Comparison of ENCODE assay signal across 8 cellular contexts in genomic region chr12:116818341-116818856, GRCh38.
DNase-seq lines count a peak whose midpoint lies in the region; ATAC-seq and TF ChIP-seq lines count a peak whose summit lies in the region.

No MANE protein-coding gene starts in this region.

- H3K27me3 ChIP-seq in OCI-LY3 (ENCODE audit: low read depth, low read length) (no peaks in the 10 kb centered on the region), iPS-15b (ENCODE audit: control insufficient read depth, insufficient read depth, low read length) (no peaks in the 10 kb centered on the region)

- peak overlapping the region; percentile 83 for H3K9ac ChIP-seq in OCI-LY3 (ENCODE audit: low read length)
- peak overlapping the region; percentile 95 for H3K9ac ChIP-seq in iPS-15b (ENCODE audit: low read depth, low read length)

- no peak overlapping the region for H3K27ac ChIP-seq in OCI-LY3 (ENCODE audit: low read length)
- peak overlapping the region in 17 of 21 experiments; percentile 77 to 95 (median 87) for H3K27ac ChIP-seq in skin epidermis

- DNase-seq in AG08395 (ENCODE audit: low spot score) (peak; percentile 14), astrocyte of the spinal cord (ENCODE audit: low read depth, low spot score) (no peak), HuH-7.5 (ENCODE audit: low spot score) (no peak)

- no peaks in the 10 kb centered on the region for H3K79me2 ChIP-seq in OCI-LY3 (ENCODE audit: low read length)

- H3K9me3 ChIP-seq in OCI-LY3 (ENCODE audit: insufficient read depth, low read length) = no peaks in the 10 kb centered on the region
- no peaks in the 10 kb centered on the region for H3K9me3 ChIP-seq in iPS-15b (ENCODE audit: control insufficient read depth, insufficient read depth, low read length)

- TF ChIP-seq CTCF in OCI-LY3 (IDR thresholded peaks at IDR 0.05; ENCODE audit: low read depth, low read length) = no peak
- TF ChIP-seq CTCF in astrocyte of the spinal cord (IDR thresholded peaks at IDR 0.05; ENCODE audit: low read depth, low read length) = no peak

- H4K20me1 ChIP-seq in OCI-LY3 (ENCODE audit: insufficient read depth, low read length) = no peaks in the 10 kb centered on the region

- H3K4me1 ChIP-seq in OCI-LY3 (ENCODE audit: low read length) (peaks cover 9% of the 10 kb centered on the region), iPS-15b (ENCODE audit: control insufficient read depth, insufficient read depth, low read length) (no peaks in the 10 kb centered on the region)

- H3K36me3 ChIP-seq in OCI-LY3 (replicated peaks; ENCODE audit: low read depth, low read length) = no peaks in the 10 kb centered on the region
- no peaks in the 10 kb centered on the region for H3K36me3 ChIP-seq in iPS-15b (ENCODE audit: control insufficient read depth, insufficient read depth, low read length)

- ATAC-seq in GM19043 (IDR thresholded peaks at IDR 0.05; ENCODE audit: low read depth, unreplicated experiment) = peak; percentile 14
- ATAC-seq in GM19035 (IDR thresholded peaks at IDR 0.05; ENCODE audit: unreplicated experiment) = no peak

- peak overlapping the region; percentile 98 for H3K4me2 ChIP-seq in OCI-LY3 (ENCODE audit: low read length)

- peak overlapping the region; percentile 99 for H2AFZ ChIP-seq in OCI-LY3 (ENCODE audit: low read depth, low read length)

- in situ Hi-C loops in astrocyte of the spinal cord (cut with HindIII; ENCODE audit: low sequenced_read_pairs) = no loop called here

- H3K4me3 ChIP-seq in OCI-LY3 (ENCODE audit: low read length) (peak overlapping the region; percentile 93), astrocyte of the spinal cord (ENCODE audit: low read depth, low read length) (peak overlapping the region; percentile 73), iPS-15b (ENCODE audit: low read depth, low read length) (peak overlapping the region; percentile 92), skin epidermis (peak overlapping the region; percentile 47 to 81 (median 77))
